ENCODE assay signal across 2 cellular contexts in genomic region chr4:107705742-107706556, GRCh38.
TF ChIP-seq lines count a peak whose summit lies in the region.

No MANE protein-coding gene starts in this region.

TF ChIP-seq in HepG2, 621 proteins besides CTCF, POLR2A, EP300 and RAD21:
- no peak for TF ChIP-seq YY1 (IDR thresholded peaks at IDR 0.05; ENCODE audit: insufficient read depth, insufficient replicate concordance, low read depth, low read length)
- TF ChIP-seq GFI1 (CRISPR knock-in tag; IDR thresholded peaks at IDR 0.05; ENCODE audit: borderline replicate concordance): no peak
- TF ChIP-seq BRF2 (CRISPR knock-in tag; IDR thresholded peaks at IDR 0.05): no peak
- no peak for TF ChIP-seq ELF3 (CRISPR knock-in tag; IDR thresholded peaks at IDR 0.05)
- TF ChIP-seq SRSF1 (optimal IDR thresholded peaks at IDR 0.05; ENCODE audit: low read depth, low read length): no peak
- peak; percentile 88 for TF ChIP-seq ZNF160 (CRISPR knock-in tag; IDR thresholded peaks at IDR 0.05)
- peak; percentile 99 for TF ChIP-seq ZNF136 (CRISPR knock-in tag; IDR thresholded peaks at IDR 0.05; ENCODE audit: low read depth)

TF ChIP-seq in K562, 482 proteins besides CTCF, POLR2A, EP300 and RAD21:
- TF ChIP-seq AFF1 (IDR thresholded peaks at IDR 0.05; ENCODE audit: low read depth in 1 of 2, partially characterized antibody in 2 of 2) (no peak), TRIM28 (IDR thresholded peaks at IDR 0.05) (peak; percentile 73; the same call in 1 of the 2 replicates)
